ENCODE assay signal across 1 cellular context in genomic region chr14:50116221-50116956, GRCh38.
TF ChIP-seq lines count a peak whose summit lies in the region.

Gene VCPKMT (minus strand): TSS chr14:50116572. CDS start chr14:50116552, 20 bp downstream.

TF ChIP-seq in HepG2, 621 proteins besides CTCF, POLR2A, EP300 and RAD21 (continued from another document):
- no peak for TF ChIP-seq PRDM4 (CRISPR knock-in tag; IDR thresholded peaks at IDR 0.05; ENCODE audit: borderline replicate concordance)
- no peak for TF ChIP-seq ZNF337 (CRISPR knock-in tag; IDR thresholded peaks at IDR 0.05; ENCODE audit: borderline replicate concordance, low read depth)
- TF ChIP-seq ZSCAN9 (CRISPR knock-in tag; IDR thresholded peaks at IDR 0.05; ENCODE audit: borderline replicate concordance), result peak; percentile 55; the same call in 1 of the 2 replicates
- TF ChIP-seq CREB1 (IDR thresholded peaks at IDR 0.05), result peak; percentile 95
- peak; percentile 97 for TF ChIP-seq CREB1 (CRISPR knock-in tag; IDR thresholded peaks at IDR 0.05)
- peak; percentile 71; the same call in 1 of the 2 replicates for TF ChIP-seq ZNF598 (CRISPR knock-in tag; IDR thresholded peaks at IDR 0.05; ENCODE audit: borderline replicate concordance)
- TF ChIP-seq KLF13 (CRISPR knock-in tag; IDR thresholded peaks at IDR 0.05), result 0 out of 2 replicates have a peak, but pooled peaks have one; percentile 27
- no peak for TF ChIP-seq CENPT (CRISPR knock-in tag; IDR thresholded peaks at IDR 0.05; ENCODE audit: low read depth)
- peak; percentile 53 for TF ChIP-seq NFYC (CRISPR knock-in tag; IDR thresholded peaks at IDR 0.05)
- peak; percentile 90 for TF ChIP-seq THAP11 (CRISPR knock-in tag; IDR thresholded peaks at IDR 0.05)
- TF ChIP-seq NCOR1 (IDR thresholded peaks at IDR 0.05; ENCODE audit: borderline replicate concordance, low read length), result no peak
- TF ChIP-seq SNAPC5 (CRISPR knock-in tag; IDR thresholded peaks at IDR 0.05; ENCODE audit: borderline replicate concordance), result no peak
- no peak for TF ChIP-seq CCAR2 (optimal IDR thresholded peaks at IDR 0.05; ENCODE audit: low read depth, low read length)
- TF ChIP-seq CERS6 (CRISPR knock-in tag; IDR thresholded peaks at IDR 0.05), result no peak
- TF ChIP-seq TBX3 (IDR thresholded peaks at IDR 0.05; ENCODE audit: borderline replicate concordance), result no peak
- TF ChIP-seq BRD4 (CRISPR knock-in tag; IDR thresholded peaks at IDR 0.05), result no peak
- TF ChIP-seq MAFG (CRISPR knock-in tag; IDR thresholded peaks at IDR 0.05), result no peak
- no peak for TF ChIP-seq ZNF333 (CRISPR knock-in tag; IDR thresholded peaks at IDR 0.05; ENCODE audit: borderline replicate concordance)
- TF ChIP-seq RXRA (CRISPR knock-in tag; IDR thresholded peaks at IDR 0.05), result peak; percentile 58; the same call in 1 of the 2 replicates
- TF ChIP-seq MEIS2 (CRISPR knock-in tag; IDR thresholded peaks at IDR 0.05), result peak; percentile 72; the same call in 1 of the 2 replicates
- no peak for TF ChIP-seq MTERF4 (CRISPR knock-in tag; IDR thresholded peaks at IDR 0.05)
- no peak for TF ChIP-seq ZNF660 (CRISPR knock-in tag; IDR thresholded peaks at IDR 0.05; ENCODE audit: borderline replicate concordance, low read depth)
- no peak for TF ChIP-seq PRDM15 (CRISPR knock-in tag; IDR thresholded peaks at IDR 0.05)
- TF ChIP-seq MED13 (CRISPR knock-in tag; IDR thresholded peaks at IDR 0.05), result no peak
- peak; percentile 73 for TF ChIP-seq XRCC5 (optimal IDR thresholded peaks at IDR 0.05; ENCODE audit: low read length)
- peak; percentile 60; the same call in 1 of the 2 replicates for TF ChIP-seq CCDC6 (CRISPR knock-in tag; IDR thresholded peaks at IDR 0.05)
- TF ChIP-seq ZFX (CRISPR knock-in tag; IDR thresholded peaks at IDR 0.05; ENCODE audit: low read depth), result peak; percentile 64
- no peak for TF ChIP-seq ZNF879 (CRISPR knock-in tag; IDR thresholded peaks at IDR 0.05)
- peak; percentile 81 for TF ChIP-seq ZNF263 (CRISPR knock-in tag; IDR thresholded peaks at IDR 0.05)
- TF ChIP-seq ZBED4 (CRISPR knock-in tag; IDR thresholded peaks at IDR 0.05; ENCODE audit: borderline replicate concordance), result peak; percentile 23; the same call in 1 of the 2 replicates
- 0 out of 2 replicates have a peak, but pooled peaks have one; percentile 34 for TF ChIP-seq GATA4 (IDR thresholded peaks at IDR 0.05; ENCODE audit: borderline replicate concordance, low read depth)
